Comparison of ENCODE assay signal across 1 cellular context in the genomic region with DNA sequence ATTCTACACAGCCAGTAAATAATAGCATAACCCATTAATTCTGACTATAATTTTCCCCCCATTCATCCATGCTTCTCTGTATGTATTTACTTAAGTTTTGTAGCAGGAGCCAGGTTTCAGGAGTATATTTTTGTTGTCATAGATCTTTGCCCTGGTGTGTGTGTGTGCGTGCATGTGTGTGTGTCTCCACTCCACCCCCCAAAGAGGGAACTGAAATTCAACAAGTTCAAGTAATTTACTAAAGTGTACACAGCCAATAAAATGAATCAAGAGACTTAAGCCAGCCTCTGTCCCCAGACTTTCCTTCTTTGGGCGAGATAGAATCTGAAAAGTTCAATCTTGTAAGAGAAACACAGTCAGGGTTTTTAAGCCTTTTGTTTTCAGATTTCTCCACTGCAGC.
TF ChIP-seq lines count a peak whose summit lies in the region.

No MANE protein-coding gene starts in this region.

TF ChIP-seq in GM23338, 12 proteins besides CTCF, POLR2A, EP300 and RAD21 (continued from another document):
- TF ChIP-seq, protein P1, sequence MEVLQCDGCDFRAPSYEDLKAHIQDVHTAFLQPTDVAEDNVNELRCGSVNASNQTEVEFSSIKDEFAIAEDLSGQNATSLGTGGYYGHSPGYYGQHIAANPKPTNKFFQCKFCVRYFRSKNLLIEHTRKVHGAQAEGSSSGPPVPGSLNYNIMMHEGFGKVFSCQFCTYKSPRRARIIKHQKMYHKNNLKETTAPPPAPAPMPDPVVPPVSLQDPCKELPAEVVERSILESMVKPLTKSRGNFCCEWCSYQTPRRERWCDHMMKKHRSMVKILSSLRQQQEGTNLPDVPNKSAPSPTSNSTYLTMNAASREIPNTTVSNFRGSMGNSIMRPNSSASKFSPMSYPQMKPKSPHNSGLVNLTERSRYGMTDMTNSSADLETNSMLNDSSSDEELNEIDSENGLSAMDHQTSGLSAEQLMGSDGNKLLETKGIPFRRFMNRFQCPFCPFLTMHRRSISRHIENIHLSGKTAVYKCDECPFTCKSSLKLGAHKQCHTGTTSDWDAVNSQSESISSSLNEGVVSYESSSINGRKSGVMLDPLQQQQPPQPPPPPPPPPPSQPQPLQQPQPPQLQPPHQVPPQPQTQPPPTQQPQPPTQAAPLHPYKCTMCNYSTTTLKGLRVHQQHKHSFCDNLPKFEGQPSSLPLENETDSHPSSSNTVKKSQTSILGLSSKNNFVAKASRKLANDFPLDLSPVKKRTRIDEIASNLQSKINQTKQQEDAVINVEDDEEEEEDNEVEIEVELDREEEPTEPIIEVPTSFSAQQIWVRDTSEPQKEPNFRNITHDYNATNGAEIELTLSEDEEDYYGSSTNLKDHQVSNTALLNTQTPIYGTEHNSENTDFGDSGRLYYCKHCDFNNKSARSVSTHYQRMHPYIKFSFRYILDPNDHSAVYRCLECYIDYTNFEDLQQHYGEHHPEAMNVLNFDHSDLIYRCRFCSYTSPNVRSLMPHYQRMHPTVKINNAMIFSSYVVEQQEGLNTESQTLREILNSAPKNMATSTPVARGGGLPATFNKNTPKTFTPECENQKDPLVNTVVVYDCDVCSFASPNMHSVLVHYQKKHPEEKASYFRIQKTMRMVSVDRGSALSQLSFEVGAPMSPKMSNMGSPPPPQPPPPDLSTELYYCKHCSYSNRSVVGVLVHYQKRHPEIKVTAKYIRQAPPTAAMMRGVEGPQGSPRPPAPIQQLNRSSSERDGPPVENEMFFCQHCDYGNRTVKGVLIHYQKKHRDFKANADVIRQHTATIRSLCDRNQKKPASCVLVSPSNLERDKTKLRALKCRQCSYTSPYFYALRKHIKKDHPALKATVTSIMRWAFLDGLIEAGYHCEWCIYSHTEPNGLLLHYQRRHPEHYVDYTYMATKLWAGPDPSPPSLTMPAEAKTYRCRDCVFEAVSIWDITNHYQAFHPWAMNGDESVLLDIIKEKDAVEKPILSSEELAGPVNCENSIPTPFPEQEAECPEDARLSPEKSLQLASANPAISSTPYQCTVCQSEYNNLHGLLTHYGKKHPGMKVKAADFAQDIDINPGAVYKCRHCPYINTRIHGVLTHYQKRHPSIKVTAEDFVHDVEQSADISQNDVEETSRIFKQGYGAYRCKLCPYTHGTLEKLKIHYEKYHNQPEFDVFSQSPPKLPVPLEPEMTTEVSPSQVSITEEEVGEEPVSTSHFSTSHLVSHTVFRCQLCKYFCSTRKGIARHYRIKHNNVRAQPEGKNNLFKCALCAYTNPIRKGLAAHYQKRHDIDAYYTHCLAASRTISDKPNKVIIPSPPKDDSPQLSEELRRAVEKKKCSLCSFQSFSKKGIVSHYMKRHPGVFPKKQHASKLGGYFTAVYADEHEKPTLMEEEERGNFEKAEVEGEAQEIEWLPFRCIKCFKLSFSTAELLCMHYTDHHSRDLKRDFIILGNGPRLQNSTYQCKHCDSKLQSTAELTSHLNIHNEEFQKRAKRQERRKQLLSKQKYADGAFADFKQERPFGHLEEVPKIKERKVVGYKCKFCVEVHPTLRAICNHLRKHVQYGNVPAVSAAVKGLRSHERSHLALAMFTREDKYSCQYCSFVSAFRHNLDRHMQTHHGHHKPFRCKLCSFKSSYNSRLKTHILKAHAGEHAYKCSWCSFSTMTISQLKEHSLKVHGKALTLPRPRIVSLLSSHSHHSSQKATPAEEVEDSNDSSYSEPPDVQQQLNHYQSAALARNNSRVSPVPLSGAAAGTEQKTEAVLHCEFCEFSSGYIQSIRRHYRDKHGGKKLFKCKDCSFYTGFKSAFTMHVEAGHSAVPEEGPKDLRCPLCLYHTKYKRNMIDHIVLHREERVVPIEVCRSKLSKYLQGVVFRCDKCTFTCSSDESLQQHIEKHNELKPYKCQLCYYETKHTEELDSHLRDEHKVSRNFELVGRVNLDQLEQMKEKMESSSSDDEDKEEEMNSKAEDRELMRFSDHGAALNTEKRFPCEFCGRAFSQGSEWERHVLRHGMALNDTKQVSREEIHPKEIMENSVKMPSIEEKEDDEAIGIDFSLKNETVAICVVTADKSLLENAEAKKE (CRISPR knock-in tag; IDR thresholded peaks at IDR 0.05): no peak
- no peak for TF ChIP-seq STAT1 (IDR thresholded peaks at IDR 0.05; ENCODE audit: unreplicated experiment)
- no peak for TF ChIP-seq ZNF331 (CRISPR knock-in tag; IDR thresholded peaks at IDR 0.05; ENCODE audit: low read depth)
- TF ChIP-seq NANOG (IDR thresholded peaks at IDR 0.05; ENCODE audit: borderline replicate concordance): no peak
- TF ChIP-seq EZH2phosphoT487 (IDR thresholded peaks at IDR 0.05; ENCODE audit: unreplicated experiment): no peak
- TF ChIP-seq POLR2AphosphoS5 (IDR thresholded peaks at IDR 0.05; ENCODE audit: low read depth): no peak
- no peak for TF ChIP-seq JUNB (IDR thresholded peaks at IDR 0.05; ENCODE audit: unreplicated experiment)
- TF ChIP-seq, protein P2, sequence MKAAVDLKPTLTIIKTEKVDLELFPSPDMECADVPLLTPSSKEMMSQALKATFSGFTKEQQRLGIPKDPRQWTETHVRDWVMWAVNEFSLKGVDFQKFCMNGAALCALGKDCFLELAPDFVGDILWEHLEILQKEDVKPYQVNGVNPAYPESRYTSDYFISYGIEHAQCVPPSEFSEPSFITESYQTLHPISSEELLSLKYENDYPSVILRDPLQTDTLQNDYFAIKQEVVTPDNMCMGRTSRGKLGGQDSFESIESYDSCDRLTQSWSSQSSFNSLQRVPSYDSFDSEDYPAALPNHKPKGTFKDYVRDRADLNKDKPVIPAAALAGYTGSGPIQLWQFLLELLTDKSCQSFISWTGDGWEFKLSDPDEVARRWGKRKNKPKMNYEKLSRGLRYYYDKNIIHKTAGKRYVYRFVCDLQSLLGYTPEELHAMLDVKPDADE (IDR thresholded peaks at IDR 0.05): no peak
